In the genomic region with DNA sequence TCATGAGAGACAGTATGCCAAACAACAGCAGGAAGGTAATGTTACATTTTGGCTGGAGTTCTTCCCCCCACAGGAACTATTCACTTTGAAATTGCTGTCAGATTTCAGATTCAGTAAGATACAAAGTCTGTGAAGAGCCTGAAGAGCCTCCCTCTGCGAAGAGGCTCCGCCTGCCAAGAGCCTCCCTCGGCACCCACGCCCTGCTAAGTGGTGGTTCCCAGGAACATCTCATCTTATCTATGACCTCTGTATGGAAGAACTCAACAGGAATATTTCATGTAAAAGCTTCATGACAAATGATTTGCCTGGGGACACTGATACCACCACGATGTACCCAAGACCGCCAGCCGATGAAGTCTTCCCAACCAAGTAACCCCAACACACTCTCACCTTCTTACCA, we compare ENCODE assay signal across 10 cellular contexts. TPM values are rescaled to one million over a fixed set of nuclear protein-coding genes. Genes with fewer than 3 reads are reported as not detected.
DNase-seq lines count a peak whose midpoint lies in the region; ATAC-seq and TF ChIP-seq lines count a peak whose summit lies in the region.
"Had no signal": no experiment of that assay in that cellular context is flagged by ENCODE, and none has a peak within 500 bp of the region (broad histone marks: within the 10 kb centered on the region; RNA-seq: fewer than 3 reads in every experiment).

No MANE protein-coding gene starts in this region.

- no peak overlapping the region for H3K9ac ChIP-seq in smooth muscle cell (ENCODE audit: low read depth)

- no peak for ATAC-seq in T-cell (replicated peaks in 1 of 4)

- no peaks in the 10 kb centered on the region for H3K27me3 ChIP-seq in smooth muscle cell (ENCODE audit: low read depth)

- peak overlapping the region; percentile 70 for H3K27ac Mint-ChIP-seq in T-helper 2 cell treated with Interferon-gamma antibody and Interleukin-4, amounts not matched to agents 5 μg/mL and 100 μg/mL, for 36 hours
- H3K27ac Mint-ChIP-seq in T-cell = peak overlapping the region; percentile 91 to 94

- H3K4me2 ChIP-seq in smooth muscle cell = peak overlapping the region; percentile 16

- WGBS in smooth muscle cell (ENCODE audit: low lambda C conversion rate) = 74% methylated on average over 7 of the region's 7 CpGs

- H3K9me3 Mint-ChIP-seq in T-helper 2 cell treated with Interferon-gamma antibody and Interleukin-4, amounts not matched to agents 5 μg/mL and 100 μg/mL, for 36 hours = no peaks in the 10 kb centered on the region
- no peaks in the 10 kb centered on the region for H3K9me3 Mint-ChIP-seq in T-cell

- peaks cover 68% of the 10 kb centered on the region for H4K20me1 ChIP-seq in smooth muscle cell (ENCODE audit: low read depth)

- H3K36me3 ChIP-seq in smooth muscle cell (ENCODE audit: low read depth) = no peaks in the 10 kb centered on the region

- no peak overlapping the region for H2AFZ ChIP-seq in smooth muscle cell (ENCODE audit: low read depth)

- H3K4me1 Mint-ChIP-seq in T-helper 2 cell treated with Interferon-gamma antibody and Interleukin-4, amounts not matched to agents 5 μg/mL and 100 μg/mL, for 36 hours (ENCODE audit: low read depth) = peaks cover 56% of the 10 kb centered on the region
- H3K4me1 Mint-ChIP-seq in T-cell = peaks cover 75 to 81% (median 76%) of the 10 kb centered on the region in 3 donors

- peak overlapping the region; percentile 89 for H3K4me3 Mint-ChIP-seq in T-helper 2 cell treated with Interferon-gamma antibody and Interleukin-4, amounts not matched to agents 5 μg/mL and 100 μg/mL, for 36 hours
- H3K4me3 Mint-ChIP-seq in T-cell = peak overlapping the region; percentile 66 to 93 (median 90)
- H3K4me3 Mint-ChIP-seq: CD14-positive monocyte had no signal

- DNase-seq in T-helper 2 cell treated with Interferon-gamma antibody and Interleukin-4, amounts not matched to agents 5 μg/mL and 100 μg/mL, for 36 hours (ENCODE audit: low spot score) = no peak
- no peak for DNase-seq in T-helper 2 cell
- no peak for DNase-seq in T-cell
- DNase-seq in fibroblast of villous mesenchyme (ENCODE audit: low read depth) = peak; percentile 48
- no peak for DNase-seq in smooth muscle cell (lab: John Stamatoyannopoulos, UW; ENCODE audit: unreplicated experiment)
- no peak for DNase-seq in DMS114 treated with DMSO at 0.1 percent for 48 hours (lab: John Stamatoyannopoulos, UW; ENCODE audit: unreplicated experiment)
- DNase-seq in stimulated activated CD8-positive, alpha-beta memory T cell treated with anti-CD3 and anti-CD28 coated beads, Interleukin-4, amount 100 ng/mL, for 48 hours = no peak
- no peak for DNase-seq in medulla oblongata (ENCODE audit: extremely low spot score)
- DNase-seq: NK-92 treated with Interleukin-12 subunit alpha and Interleukin-12 subunit beta, amount 100 ng/mL, for 24 hours had no signal

- no peaks in the 10 kb centered on the region for H3K9me3 ChIP-seq in smooth muscle cell (replicated peaks; ENCODE audit: low read depth)

- POLR2A ChIA-PET in T-cell (lab: Charles Lee) = no interaction called here

- H3K4me3 ChIP-seq in fibroblast of villous mesenchyme (ENCODE audit: low read depth, low read length) (no peak overlapping the region), smooth muscle cell (no peak overlapping the region)

- no peaks in the 10 kb centered on the region for H3K27me3 Mint-ChIP-seq in T-helper 2 cell treated with Interferon-gamma antibody and Interleukin-4, amounts not matched to agents 5 μg/mL and 100 μg/mL, for 36 hours (ENCODE audit: low read depth)
- H3K27me3 Mint-ChIP-seq in T-cell = no peaks in the 10 kb centered on the region

- H3K36me3 Mint-ChIP-seq in T-helper 2 cell treated with Interferon-gamma antibody and Interleukin-4, amounts not matched to agents 5 μg/mL and 100 μg/mL, for 36 hours (ENCODE audit: low read depth) = peaks cover 31% of the 10 kb centered on the region
- peaks cover 9% of the 10 kb centered on the region for H3K36me3 Mint-ChIP-seq in T-cell

- H3K4me1 ChIP-seq in smooth muscle cell (ENCODE audit: low read depth) = peaks cover 29% of the 10 kb centered on the region

- H3F3A ChIP-seq in smooth muscle cell (ENCODE audit: low read depth) = peaks cover 13% of the 10 kb centered on the region

- TF ChIP-seq CTCF in fibroblast of villous mesenchyme (IDR thresholded peaks at IDR 0.05; ENCODE audit: insufficient read depth, low read depth, low read length) = no peak
- TF ChIP-seq CTCF in smooth muscle cell (IDR thresholded peaks at IDR 0.05; ENCODE audit: borderline replicate concordance, insufficient read depth, poor library complexity, severe bottlenecking) = no peak

- peaks cover 88% of the 10 kb centered on the region for H3K79me2 ChIP-seq in smooth muscle cell (ENCODE audit: low read depth)

- peak overlapping the region; percentile 82 for H3K27ac ChIP-seq in smooth muscle cell (ENCODE audit: low read depth)

- CTCF ChIA-PET in T-cell (lab: Charles Lee) = interaction anchor here in 1 of 2 donors (1.2 kb wide), 1 partner anchor 45 kb away, joined by 4 read pairs; no protein-coding TSS in a partner anchor

RNA-seq across cellular contexts. Expression of gene ZC3H7A, which starts 3.2 kb away (rescaled TPM):
- total RNA-seq in T-cell = 100 to 1,000 TPM in 1 of 5 donors, 10 to 100 TPM in 4; 57.6 to 115 (median 68.2) TPM
- total RNA-seq in fibroblast of villous mesenchyme = 39.0 and 59.2 TPM in 2 replicates
- total RNA-seq in smooth muscle cell = 38.6 and 43.4 TPM in 2 replicates
- polyA plus RNA-seq in smooth muscle cell = 31.3 and 37.3 TPM in 2 replicates

RNA-seq across cellular contexts. Expression of gene TXNDC11, which starts 51.2 kb away (rescaled TPM):
- total RNA-seq in T-cell (10 to 100 TPM; 44.0 to 76.3 (median 54.0) TPM), fibroblast of villous mesenchyme (27.1 and 30.2 TPM in 2 replicates), smooth muscle cell (30.8 and 31.1 TPM in 2 replicates)
- 27.3 and 27.9 TPM in 2 replicates for polyA plus RNA-seq in smooth muscle cell

RNA-seq across cellular contexts. Expression of gene RSL1D1, which starts 57.5 kb away (rescaled TPM):
- total RNA-seq in T-cell = 100 to 1,000 TPM; 165 to 205 (median 180) TPM
- total RNA-seq in fibroblast of villous mesenchyme = 57.7 and 117 TPM in 2 replicates
- total RNA-seq in smooth muscle cell = 157 and 165 TPM in 2 replicates
- 104 and 138 TPM in 2 replicates for polyA plus RNA-seq in smooth muscle cell
